Comparison of ENCODE assay signal across 8 cellular contexts in genomic region chr2:101306410-101306809, GRCh38. TPM values are rescaled to one million over a fixed set of nuclear protein-coding genes. Genes with fewer than 3 reads are reported as not detected.
DNase-seq lines count a peak whose midpoint lies in the region; ATAC-seq, FAIRE-seq and TF ChIP-seq lines count a peak whose summit lies in the region.

No MANE protein-coding gene starts in this region.

- TF ChIP-seq CTCF in VCaP (conservative IDR thresholded peaks at IDR 0.05) (no peak), fibroblast of lung (conservative IDR thresholded peaks at IDR 0.05 in 1 of 2, IDR thresholded peaks at IDR 0.05 in 1 of 2; ENCODE audit: low read depth in 1 of 2, low read length in 2 of 2) (no peak), smooth muscle cell (IDR thresholded peaks at IDR 0.05; ENCODE audit: borderline replicate concordance, insufficient read depth, poor library complexity, severe bottlenecking) (no peak)

- H3K79me2 ChIP-seq in fibroblast of lung (ENCODE audit: control insufficient read depth, insufficient read depth, low read length) (peaks cover 67% of the 10 kb centered on the region), smooth muscle cell (ENCODE audit: low read depth) (peaks cover 55% of the 10 kb centered on the region)

- H3K4me2 ChIP-seq in fibroblast of lung (ENCODE audit: extremely low read depth, insufficient read depth, low read length) = peak overlapping the region; percentile 99
- peak overlapping the region; percentile 95 for H3K4me2 ChIP-seq in smooth muscle cell

- H4K20me1 ChIP-seq in fibroblast of lung (ENCODE audit: control insufficient read depth, extremely low read depth, insufficient read depth, low read length) = peaks cover 2% of the 10 kb centered on the region
- H4K20me1 ChIP-seq in smooth muscle cell (ENCODE audit: low read depth) = peaks cover 60% of the 10 kb centered on the region

- H3K9ac ChIP-seq in fibroblast of lung (ENCODE audit: insufficient read depth, low read length) (peak overlapping the region; percentile 34), smooth muscle cell (ENCODE audit: low read depth) (peak overlapping the region; percentile 87)

- 49% methylated on average over 7 of the region's 7 CpGs for WGBS in smooth muscle cell (ENCODE audit: low lambda C conversion rate)

- H3K4me3 ChIP-seq in fibroblast of lung (replicated peaks in 1 of 4; ENCODE audit: control extremely low read depth in 1 of 4, insufficient read depth in 1 of 4, low read depth in 3 of 4, low read length in 4 of 4) (peak overlapping the region; percentile 56 to 83 (median 73)), smooth muscle cell (peak overlapping the region; percentile 74)

- H2AFZ ChIP-seq in fibroblast of lung (ENCODE audit: low read length) = no peak overlapping the region
- H2AFZ ChIP-seq in smooth muscle cell (ENCODE audit: low read depth) = no peak overlapping the region

- no peaks in the 10 kb centered on the region for H3F3A ChIP-seq in smooth muscle cell (ENCODE audit: low read depth)

- H3K27ac ChIP-seq in VCaP = peak overlapping the region; percentile 93; the same call in 1 of the 2 replicates
- H3K27ac ChIP-seq in fibroblast of lung (ENCODE audit: insufficient read depth, low read length) = peak overlapping the region; percentile 68
- H3K27ac ChIP-seq in smooth muscle cell (ENCODE audit: low read depth) = peak overlapping the region; percentile 97

- H3K4me1 ChIP-seq in fibroblast of lung (ENCODE audit: control insufficient read depth, extremely low read depth, insufficient read depth, low read length) (peaks cover 9% of the 10 kb centered on the region), smooth muscle cell (ENCODE audit: low read depth) (peaks cover 7% of the 10 kb centered on the region)

- peak; percentile 4 for ATAC-seq in HG02678 (IDR thresholded peaks at IDR 0.05; ENCODE audit: unreplicated experiment)

- peak; percentile 9 for FAIRE-seq in GM12891 (lab: Jason Lieb, UNC)

- no peak for TF ChIP-seq POLR2A in GM12891 (IDR thresholded peaks at IDR 0.05; ENCODE audit: low read depth, low read length)

- DNase-seq in GM12891 (ENCODE audit: insufficient read length, low spot score) (no peak), fibroblast of lung (ENCODE audit: low read depth in 2 of 2) (no peak), smooth muscle cell (lab: John Stamatoyannopoulos, UW; ENCODE audit: unreplicated experiment) (no peak), DMS153 treated with DMSO at 0.1 percent for 48 hours (lab: John Stamatoyannopoulos, UW; ENCODE audit: unreplicated experiment) (no peak), putamen (ENCODE audit: low spot score) (no peak), SW 1271 (lab: John Stamatoyannopoulos, UW) (no peak)

- H3K27me3 ChIP-seq in fibroblast of lung (ENCODE audit: control insufficient read depth, insufficient read depth, low read length) (no peaks in the 10 kb centered on the region), smooth muscle cell (ENCODE audit: low read depth) (no peaks in the 10 kb centered on the region)

- peaks cover 2% of the 10 kb centered on the region for H3K36me3 ChIP-seq in fibroblast of lung (ENCODE audit: control insufficient read depth, insufficient read depth, low read length)
- no peaks in the 10 kb centered on the region for H3K36me3 ChIP-seq in smooth muscle cell (ENCODE audit: low read depth)

- H3K9me3 ChIP-seq in fibroblast of lung (ENCODE audit: control insufficient read depth, insufficient read depth, low read depth, low read length) (no peaks in the 10 kb centered on the region), smooth muscle cell (replicated peaks; ENCODE audit: low read depth) (no peaks in the 10 kb centered on the region)

TF ChIP-seq in GM12891, 5 proteins besides CTCF, POLR2A, EP300 and RAD21:
- TF ChIP-seq POLR2AphosphoS5 (IDR thresholded peaks at IDR 0.05; ENCODE audit: low read depth, low read length) (no peak), TAF1 (IDR thresholded peaks at IDR 0.05; ENCODE audit: low read depth, low read length) (no peak), POU2F2 (IDR thresholded peaks at IDR 0.05; ENCODE audit: low read depth, low read length) (no peak), PAX5 (IDR thresholded peaks at IDR 0.05; ENCODE audit: insufficient read depth, low read length, severe bottlenecking) (no peak), SPI1 (IDR thresholded peaks at IDR 0.05; ENCODE audit: low read depth, low read length) (no peak)

RNA-seq across cellular contexts. Expression of gene RNF149, which starts 2.1 kb away (rescaled TPM):
- 6.3 TPM for polyA plus RNA-seq in GM12891 (2012; ENCODE audit: low read depth, missing spikeins)
- 44.7 and 49.0 TPM in 2 replicates for total RNA-seq in fibroblast of lung
- polyA plus RNA-seq in fibroblast of lung = 22.8 and 29.4 TPM in 2 replicates
- 20.4 and 26.4 TPM in 2 replicates for polyA plus RNA-seq in fibroblast of lung (2012)
- polyA minus RNA-seq in fibroblast of lung (ENCODE audit: low replicate concordance) = 19.6 and 23.8 TPM in 2 replicates
- 58.3 and 59.2 TPM in 2 replicates for total RNA-seq in smooth muscle cell
- 42.6 and 63.3 TPM in 2 replicates for polyA plus RNA-seq in smooth muscle cell

RNA-seq across cellular contexts. Expression of gene CNOT11, which starts 53.7 kb away (rescaled TPM):
- polyA plus RNA-seq in GM12891 (2012; ENCODE audit: low read depth, missing spikeins) = 31.4 TPM
- 15.2 and 16.3 TPM in 2 replicates for total RNA-seq in fibroblast of lung
- polyA plus RNA-seq in fibroblast of lung = 53.1 and 71.6 TPM in 2 replicates
- 22.6 and 26.6 TPM in 2 replicates for polyA plus RNA-seq in fibroblast of lung (2012)
- 24.1 and 24.5 TPM in 2 replicates for polyA minus RNA-seq in fibroblast of lung (ENCODE audit: low replicate concordance)
- total RNA-seq in smooth muscle cell = 53.8 and 65.2 TPM in 2 replicates
- polyA plus RNA-seq in smooth muscle cell = 50.0 and 54.6 TPM in 2 replicates
